In genomic region chr19:33905473-33905936, GRCh38 we compare ENCODE assay signal across 9 cellular contexts.
A peak's percentile ranks its signal among the peaks of the same experiment; 100 is the strongest.
DNase-seq lines count a peak whose midpoint lies in the region; ATAC-seq and TF ChIP-seq lines count a peak whose summit lies in the region.
"Had no signal": no experiment of that assay in that cellular context is flagged by ENCODE, and none has a peak within 500 bp of the region (broad histone marks: within the 10 kb centered on the region; RNA-seq: fewer than 3 reads in every experiment).

No MANE protein-coding gene starts in this region.

- peaks cover 0 to 5% (median 0%) of the 10 kb centered on the region in 8 donors for H3K9me3 Mint-ChIP-seq in CD4-positive, alpha-beta memory T cell
- no peaks in the 10 kb centered on the region for H3K9me3 Mint-ChIP-seq in activated CD8-positive, alpha-beta T cell treated with anti-CD3 and anti-CD28 coated beads for 36 hours
- H3K9me3 Mint-ChIP-seq in HFFc6, result peaks cover 5% of the 10 kb centered on the region; the same call in 1 of the 2 replicates

- no peaks in the 10 kb centered on the region for H3K36me3 Mint-ChIP-seq in CD4-positive, alpha-beta memory T cell
- no peaks in the 10 kb centered on the region for H3K36me3 Mint-ChIP-seq in activated CD8-positive, alpha-beta T cell treated with anti-CD3 and anti-CD28 coated beads for 36 hours (ENCODE audit: low read depth)
- H3K36me3 Mint-ChIP-seq in HFFc6 (ENCODE audit: low read depth), result no peaks in the 10 kb centered on the region

- H3K4me3 ChIP-seq in CD4-positive, alpha-beta memory T cell (ENCODE audit: low read length in 2 of 2), result no peak overlapping the region
- H3K4me3 ChIP-seq in heart right ventricle (peak overlapping the region; percentile 43 to 70 (median 53)), ovary (peak overlapping the region; percentile 40)

- H3K4me1 Mint-ChIP-seq in CD4-positive, alpha-beta memory T cell, result peaks cover 2 to 17% (median 6%) of the 10 kb centered on the region in 4 donors
- H3K4me1 Mint-ChIP-seq in activated CD8-positive, alpha-beta T cell treated with anti-CD3 and anti-CD28 coated beads for 36 hours (ENCODE audit: low read depth), result peaks cover 4% of the 10 kb centered on the region
- no peaks in the 10 kb centered on the region for H3K4me1 Mint-ChIP-seq in HFFc6 (ENCODE audit: low read depth)

- no peaks in the 10 kb centered on the region for H3K36me3 ChIP-seq in CD4-positive, alpha-beta memory T cell (ENCODE audit: insufficient read depth, low read length)
- H3K36me3 ChIP-seq in heart right ventricle (no peaks in the 10 kb centered on the region), ovary (no peaks in the 10 kb centered on the region)

- H3K4me1 ChIP-seq in CD4-positive, alpha-beta memory T cell (ENCODE audit: insufficient read depth, low read length), result peaks cover 6% of the 10 kb centered on the region
- peaks cover 4 to 42% (median 27%) of the 10 kb centered on the region in 9 donors for H3K4me1 ChIP-seq in heart right ventricle
- H3K4me1 ChIP-seq in ovary (ENCODE audit: insufficient read depth), result peaks cover 1% of the 10 kb centered on the region

- no peak for TF ChIP-seq POLR2A in ovary (IDR thresholded peaks at IDR 0.05)

- no peak for TF ChIP-seq CTCF in activated CD8-positive, alpha-beta T cell treated with anti-CD3 and anti-CD28 coated beads for 36 hours (IDR thresholded peaks at IDR 0.05)
- TF ChIP-seq CTCF in heart right ventricle (IDR thresholded peaks at IDR 0.05) (no peak), ovary (IDR thresholded peaks at IDR 0.05) (no peak), HFFc6 (IDR thresholded peaks at IDR 0.05) (no peak)

- no peak overlapping the region for H3K27ac ChIP-seq in CD4-positive, alpha-beta memory T cell (ENCODE audit: low read depth, low read length)
- H3K27ac ChIP-seq in heart right ventricle (peak overlapping the region; percentile 72 to 98 (median 90)), ovary (peak overlapping the region in 1 of 2 donors; percentile 44)

- POLR2A ChIA-PET in CD4-positive, alpha-beta memory T cell (lab: Charles Lee; ENCODE audit: partially characterized antibody), result no interaction called here
- POLR2A ChIA-PET in activated CD8-positive, alpha-beta T cell treated with anti-CD3 and anti-CD28 coated beads for 36 hours (lab: Charles Lee), result no interaction called here

- intact Hi-C loops in CD4-positive, alpha-beta memory T cell (cut with micrococcal nuclease), result no loop called here
- intact Hi-C loops in activated CD8-positive, alpha-beta T cell treated with anti-CD3 and anti-CD28 coated beads for 36 hours (cut with micrococcal nuclease), result no loop called here
- intact Hi-C loops in heart right ventricle (cut with DNase I), result loop anchor here in 6 of 10 donors (1.0 to 10.0 kb wide), 8 partner anchors 21 to 111 kb away; partner anchors contain the start of gene KCTD15 (in 4 of the 6)
- intact Hi-C loops in ovary (cut with DNase I), result no loop called here
- intact Hi-C loops in posterior cingulate gyrus (cut with DNase I), result no loop called here

- peaks cover 5% of the 10 kb centered on the region for H3K27me3 ChIP-seq in CD4-positive, alpha-beta memory T cell (ENCODE audit: insufficient read depth, low read length)
- H3K27me3 ChIP-seq in heart right ventricle (peaks cover 0 to 61% (median 25%) of the 10 kb centered on the region in 7 donors), ovary (no peaks in the 10 kb centered on the region)

- no peak for TF ChIP-seq EP300 in ovary (IDR thresholded peaks at IDR 0.05)

- peak overlapping the region in 1 of 7 donors; percentile 8 for H3K27ac Mint-ChIP-seq in CD4-positive, alpha-beta memory T cell
- no peak overlapping the region for H3K27ac Mint-ChIP-seq in activated CD8-positive, alpha-beta T cell treated with anti-CD3 and anti-CD28 coated beads for 36 hours
- H3K27ac Mint-ChIP-seq in HFFc6, result no peak overlapping the region

- 2 to 3% methylated on average over 26 of the region's 26 CpGs for WGBS in heart right ventricle, 2 donors
- WGBS in ovary, 3 donors, result 1 to 4% (median 3%) methylated on average over 24 to 26 of the region's 26 CpGs

- CTCF ChIA-PET in CD4-positive, alpha-beta memory T cell (lab: Charles Lee; ENCODE audit: partially characterized antibody), result no interaction called here
- CTCF ChIA-PET in activated CD8-positive, alpha-beta T cell treated with anti-CD3 and anti-CD28 coated beads for 36 hours (lab: Charles Lee), result interaction anchor here (1.2 kb wide), 1 partner anchor 127 kb away, joined by 4 read pairs; no protein-coding TSS in a partner anchor

- ATAC-seq in activated CD8-positive, alpha-beta T cell treated with anti-CD3 and anti-CD28 coated beads for 36 hours, result no peak
- ATAC-seq in heart right ventricle, result peak; percentile 56 to 81 (median 67)

- no peak for DNase-seq in CD4-positive, alpha-beta memory T cell
- DNase-seq in activated CD8-positive, alpha-beta T cell treated with anti-CD3 and anti-CD28 coated beads for 36 hours, result no peak
- DNase-seq in heart right ventricle, result peak; percentile 35 to 55
- DNase-seq in ovary, result peak in 1 of 5 donors; percentile 60
- DNase-seq in HFFc6, result no peak
- no peak for DNase-seq in posterior cingulate gyrus
- no peak for DNase-seq in NCI-H2171 treated with DMSO at 0.1 percent for 48 hours (lab: John Stamatoyannopoulos, UW)
- no peak for DNase-seq in stimulated activated CD8-positive, alpha-beta memory T cell treated with anti-CD3 and anti-CD28 coated beads, Interleukin-4, amount 100 ng/mL, for 48 hours
- DNase-seq: NCI-H1694 had no signal

- H3K27me3 Mint-ChIP-seq in CD4-positive, alpha-beta memory T cell, result peaks cover 47 to 50% of the 10 kb centered on the region in 2 donors
- peaks cover 42% of the 10 kb centered on the region for H3K27me3 Mint-ChIP-seq in activated CD8-positive, alpha-beta T cell treated with anti-CD3 and anti-CD28 coated beads for 36 hours
- H3K27me3 Mint-ChIP-seq in HFFc6 (ENCODE audit: insufficient read depth), result peaks cover 11% of the 10 kb centered on the region

- H3K9me3 ChIP-seq in CD4-positive, alpha-beta memory T cell (ENCODE audit: control insufficient read depth in 1 of 2, low read length in 2 of 2), result no peaks in the 10 kb centered on the region
- H3K9me3 ChIP-seq in heart right ventricle, result no peaks in the 10 kb centered on the region
- H3K9me3 ChIP-seq in ovary, result no peaks in the 10 kb centered on the region

- H3K4me3 Mint-ChIP-seq in CD4-positive, alpha-beta memory T cell, result peak overlapping the region; percentile 26 to 84 (median 68)
- H3K4me3 Mint-ChIP-seq in activated CD8-positive, alpha-beta T cell treated with anti-CD3 and anti-CD28 coated beads for 36 hours, result peak overlapping the region; percentile 36
- H3K4me3 Mint-ChIP-seq in HFFc6, result no peak overlapping the region

Comparison
In these comparisons a context has a peak if more than half of its experiments do, and no peak if none do; other contexts are left out.
1. DNase-seq: peak in heart right ventricle (2 of 2); none in CD4-positive, alpha-beta memory T cell (0 of 5), activated CD8-positive, alpha-beta T cell treated with anti-CD3 and anti-CD28 coated beads for 36 hours (single experiment), HFFc6 (single experiment), posterior cingulate gyrus (0 of 10), NCI-H2171 treated with DMSO at 0.1 percent for 48 hours (single experiment) and stimulated activated CD8-positive, alpha-beta memory T cell treated with anti-CD3 and anti-CD28 coated beads, Interleukin-4, amount 100 ng/mL, for 48 hours (single experiment).
2. H3K4me3 ChIP-seq: peak in heart right ventricle (10 of 10) and ovary (single experiment); none in CD4-positive, alpha-beta memory T cell (0 of 2).
3. intact Hi-C loops: an anchor here in heart right ventricle (1.0 to 10.0 kb wide); none called in CD4-positive, alpha-beta memory T cell, activated CD8-positive, alpha-beta T cell treated with anti-CD3 and anti-CD28 coated beads for 36 hours, ovary and posterior cingulate gyrus.